ENCODE assay signal across 11 cellular contexts in genomic region chr12:68630050-68630449, GRCh38. TPM values are rescaled to one million over a fixed set of nuclear protein-coding genes. Genes with fewer than 3 reads are reported as not detected.
DNase-seq lines count a peak whose midpoint lies in the region; ATAC-seq lines count a peak whose summit lies in the region.
"Had no signal": no experiment of that assay in that cellular context is flagged by ENCODE, and none has a peak within 500 bp of the region (broad histone marks: within the 10 kb centered on the region; RNA-seq: fewer than 3 reads in every experiment).

No MANE protein-coding gene starts in this region.

- H3K36me3 Mint-ChIP-seq in stimulated activated naive CD8-positive, alpha-beta T cell treated with anti-CD3 and anti-CD28 coated beads, Interleukin-15, Interleukin-2, amounts not matched to agents 100 ng/mL and 50 ng/mL, for 24 hours (ENCODE audit: low read depth) = peaks cover 68% of the 10 kb centered on the region
- H3K36me3 Mint-ChIP-seq in activated naive CD8-positive, alpha-beta T cell treated with anti-CD3 and anti-CD28 coated beads for 36 hours = peaks cover 79% of the 10 kb centered on the region
- H3K36me3 Mint-ChIP-seq in naive B cell = peaks cover 11 to 25% of the 10 kb centered on the region in 2 donors

- H3K4me3 Mint-ChIP-seq in stimulated activated naive CD8-positive, alpha-beta T cell treated with anti-CD3 and anti-CD28 coated beads, Interleukin-15, Interleukin-2, amounts not matched to agents 100 ng/mL and 50 ng/mL, for 24 hours = peak overlapping the region; percentile 28
- H3K4me3 Mint-ChIP-seq in activated naive CD8-positive, alpha-beta T cell treated with anti-CD3 and anti-CD28 coated beads for 36 hours = no peak overlapping the region
- peak overlapping the region in 6 of 8 donors; percentile 9 to 81 (median 54) for H3K4me3 Mint-ChIP-seq in naive B cell

- no peaks in the 10 kb centered on the region for H3K27me3 Mint-ChIP-seq in stimulated activated naive CD8-positive, alpha-beta T cell treated with anti-CD3 and anti-CD28 coated beads, Interleukin-15, Interleukin-2, amounts not matched to agents 100 ng/mL and 50 ng/mL, for 24 hours
- H3K27me3 Mint-ChIP-seq in activated naive CD8-positive, alpha-beta T cell treated with anti-CD3 and anti-CD28 coated beads for 36 hours = no peaks in the 10 kb centered on the region
- no peaks in the 10 kb centered on the region for H3K27me3 Mint-ChIP-seq in naive B cell

- DNase-seq in stimulated activated naive CD8-positive, alpha-beta T cell treated with anti-CD3 and anti-CD28 coated beads, Interleukin-15, Interleukin-2, amounts not matched to agents 100 U/mL and 50 U/mL, for 24 hours = no peak
- no peak for DNase-seq in activated naive CD8-positive, alpha-beta T cell treated with anti-CD3 and anti-CD28 coated beads for 36 hours
- DNase-seq in naive B cell (no peak), C1 segment of cervical spinal cord (lab: John Stamatoyannopoulos, UW) (no peak), AG20443 (ENCODE audit: low spot score) (no peak), NCI-H2107 (lab: John Stamatoyannopoulos, UW) (no peak)
- DNase-seq: activated CD8-positive, alpha-beta memory T cell treated with anti-CD3 and anti-CD28 coated beads, Interleukin-2, amount 50 U/mL, for 4 hours; lower lobe of right lung; T1000 had no signal

- peak overlapping the region; percentile 69 for H3K27ac Mint-ChIP-seq in stimulated activated naive CD8-positive, alpha-beta T cell treated with anti-CD3 and anti-CD28 coated beads, Interleukin-15, Interleukin-2, amounts not matched to agents 100 ng/mL and 50 ng/mL, for 24 hours
- H3K27ac Mint-ChIP-seq in activated naive CD8-positive, alpha-beta T cell treated with anti-CD3 and anti-CD28 coated beads for 36 hours = peak overlapping the region; percentile 70
- H3K27ac Mint-ChIP-seq in naive B cell = peak overlapping the region; percentile 19 to 92 (median 53)

- peaks cover 92% of the 10 kb centered on the region for H3K4me1 Mint-ChIP-seq in stimulated activated naive CD8-positive, alpha-beta T cell treated with anti-CD3 and anti-CD28 coated beads, Interleukin-15, Interleukin-2, amounts not matched to agents 100 ng/mL and 50 ng/mL, for 24 hours (ENCODE audit: low read depth)
- H3K4me1 Mint-ChIP-seq in activated naive CD8-positive, alpha-beta T cell treated with anti-CD3 and anti-CD28 coated beads for 36 hours = peaks cover 76% of the 10 kb centered on the region
- H3K4me1 Mint-ChIP-seq in naive B cell = peaks cover 61 to 73% (median 73%) of the 10 kb centered on the region in 3 donors

- peaks cover 11% of the 10 kb centered on the region for H3K9me3 Mint-ChIP-seq in stimulated activated naive CD8-positive, alpha-beta T cell treated with anti-CD3 and anti-CD28 coated beads, Interleukin-15, Interleukin-2, amounts not matched to agents 100 ng/mL and 50 ng/mL, for 24 hours
- peaks cover 20% of the 10 kb centered on the region for H3K9me3 Mint-ChIP-seq in activated naive CD8-positive, alpha-beta T cell treated with anti-CD3 and anti-CD28 coated beads for 36 hours
- H3K9me3 Mint-ChIP-seq in naive B cell = peaks cover 0 to 13% (median 3%) of the 10 kb centered on the region in 7 donors

- ATAC-seq in stimulated activated naive CD8-positive, alpha-beta T cell treated with anti-CD3 and anti-CD28 coated beads, Interleukin-15, Interleukin-2, amounts not matched to agents 100 U/mL and 50 U/mL, for 24 hours = no peak
- ATAC-seq in naive B cell (ENCODE audit: low read depth in 2 of 2) (no peak), GM21619 (IDR thresholded peaks at IDR 0.05; ENCODE audit: unreplicated experiment) (no peak)

RNA-seq across cellular contexts. Expression of gene RAP1B, which starts 19.4 kb away (rescaled TPM):
- total RNA-seq in activated naive CD8-positive, alpha-beta T cell treated with anti-CD3 and anti-CD28 coated beads for 36 hours = 100 to 1,000 TPM; 239 to 245 TPM
- 100 to 1,000 TPM; 311 to 473 (median 344) TPM for polyA plus RNA-seq in naive B cell (ENCODE audit: low read depth in 6 of 6)

RNA-seq across cellular contexts. Expression of gene NUP107, which starts 56.7 kb away (rescaled TPM):
- total RNA-seq in activated naive CD8-positive, alpha-beta T cell treated with anti-CD3 and anti-CD28 coated beads for 36 hours = 100 to 1,000 TPM; 156 to 158 TPM
- 10 to 100 TPM; 21.5 to 42.2 (median 34.6) TPM for polyA plus RNA-seq in naive B cell (ENCODE audit: low read depth in 6 of 6)
